ENCODE assay signal across 8 cellular contexts in the genomic region with DNA sequence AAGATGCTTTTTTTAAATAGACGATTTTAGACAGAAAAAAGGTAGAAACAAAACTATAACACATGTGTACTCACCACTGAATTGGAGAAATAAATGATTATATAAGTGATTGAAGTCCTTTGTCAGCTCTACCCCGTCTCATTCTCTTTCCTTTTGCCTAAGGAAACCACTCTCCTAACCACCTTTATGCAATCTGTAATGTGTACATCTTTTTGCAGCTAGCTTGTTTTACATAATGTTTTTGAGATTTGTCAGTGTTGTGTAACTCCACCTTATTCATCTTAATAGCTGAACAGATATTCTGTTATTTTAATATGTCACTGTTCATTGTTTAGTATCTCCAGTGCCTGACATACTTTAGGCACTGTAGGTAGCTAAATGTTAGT. TPM values are rescaled to one million over a fixed set of nuclear protein-coding genes. Genes with fewer than 3 reads are reported as not detected.
DNase-seq lines count a peak whose midpoint lies in the region; ATAC-seq and TF ChIP-seq lines count a peak whose summit lies in the region.

No MANE protein-coding gene starts in this region.

- no peak for TF ChIP-seq EP300 in sigmoid colon (IDR thresholded peaks at IDR 0.05)

- H3K4me3 ChIP-seq in H7 (ENCODE audit: insufficient read depth, low read depth, low read length) = peak overlapping the region; percentile 76
- H3K4me3 ChIP-seq in fibroblast of pulmonary artery (replicated peaks; ENCODE audit: low read depth, low read length) = peak overlapping the region; percentile 82
- H3K4me3 ChIP-seq in sigmoid colon = peak overlapping the region; percentile 62 to 81 (median 72)

- peak overlapping the region; percentile 82 to 94 (median 88) for H3K27ac ChIP-seq in sigmoid colon

- DNase-seq in H7 (no peak), SKM-1 treated with dmso at 0.1 percent for 144 hours (lab: John Stamatoyannopoulos, UW; ENCODE audit: unreplicated experiment) (peak; percentile 32), fibroblast of pulmonary artery (ENCODE audit: low read depth) (peak; percentile 37), sigmoid colon (no peak), CD1c-positive myeloid dendritic cell (ENCODE audit: extremely low spot score) (no peak), mesenteric fat pad (ENCODE audit: low spot score) (no peak)

- H3K27me3 ChIP-seq in H7 (ENCODE audit: control insufficient read depth, insufficient read depth, low read length) = no peaks in the 10 kb centered on the region
- no peaks in the 10 kb centered on the region for H3K27me3 ChIP-seq in sigmoid colon

- TF ChIP-seq POLR2A in sigmoid colon (IDR thresholded peaks at IDR 0.05) = no peak

- ATAC-seq in GM21367 (IDR thresholded peaks at IDR 0.05; ENCODE audit: unreplicated experiment) = no peak
- ATAC-seq in HG03280 (IDR thresholded peaks at IDR 0.05; ENCODE audit: unreplicated experiment) = no peak

- intact Hi-C loops in sigmoid colon (cut with DNase I) = loop anchor here (2.0 kb wide), 1 partner anchor 28 kb away; the partner anchor contains the start of gene FBXL5

- TF ChIP-seq CTCF in fibroblast of pulmonary artery (IDR thresholded peaks at IDR 0.05; ENCODE audit: low read length, missing control alignments) (no peak), sigmoid colon (IDR thresholded peaks at IDR 0.05) (no peak)

- peaks cover 0 to 28% (median 19%) of the 10 kb centered on the region in 4 donors for H3K4me1 ChIP-seq in sigmoid colon

- H3K9me3 ChIP-seq in sigmoid colon = no peaks in the 10 kb centered on the region

- no peaks in the 10 kb centered on the region; the same call in 1 of the 2 replicates for H3K36me3 ChIP-seq in H7 (replicated peaks; ENCODE audit: control insufficient read depth, insufficient read depth, low read length)
- H3K36me3 ChIP-seq in sigmoid colon = peaks cover 0 to 24% (median 3%) of the 10 kb centered on the region in 4 donors

- WGBS in sigmoid colon, 2 donors = 0 to 2% methylated on average over 2 of the region's 2 CpGs

RNA-seq across cellular contexts. Expression of gene FAM200B, which starts 0.7 kb away (rescaled TPM):
- 39.5 and 61.0 TPM in 2 replicates for total RNA-seq in H7 (2014; rRNA removed; shearing (Covaris generic))
- 100 to 1,000 TPM in 1 of 4 donors, 10 to 100 TPM in 3; 45.1 to 105 (median 72.2) TPM for total RNA-seq in sigmoid colon
- polyA plus RNA-seq in sigmoid colon = 100 to 1,000 TPM in 1 of 3 donors, 10 to 100 TPM in 2; 36.4 to 101 (median 88.9) TPM
- 32.9 TPM for total RNA-seq in mesenteric fat pad

RNA-seq across cellular contexts. Expression of gene BST1, which starts 20.5 kb away (rescaled TPM):
- total RNA-seq in H7 (2014; rRNA removed; shearing (Covaris generic)) = 0.80 and 1.00 TPM in 2 replicates
- total RNA-seq in sigmoid colon (10 to 100 TPM in 1 of 4 donors, 1 to 10 TPM in 3; 5.3 to 11.8 (median 6.6) TPM), mesenteric fat pad (21.8 TPM)
- polyA plus RNA-seq in sigmoid colon = 1 to 10 TPM; 4.8 to 7.4 (median 5.3) TPM

RNA-seq across cellular contexts. Expression of gene FBXL5, which starts 27.2 kb away (rescaled TPM):
- 80.8 and 91.6 TPM in 2 replicates for total RNA-seq in H7 (2014; rRNA removed; shearing (Covaris generic))
- 100 to 1,000 TPM; 134 to 271 (median 202) TPM for total RNA-seq in sigmoid colon
- 10 to 100 TPM; 32.9 to 48.0 (median 37.0) TPM for polyA plus RNA-seq in sigmoid colon
- 124 TPM for total RNA-seq in mesenteric fat pad

Comparison
In these comparisons a context has a peak if more than half of its experiments do, and no peak if none do; other contexts are left out.
1. DNase-seq: peak in SKM-1 treated with dmso at 0.1 percent for 144 hours (single experiment) and fibroblast of pulmonary artery (single experiment); none in H7 (single experiment), sigmoid colon (single experiment), CD1c-positive myeloid dendritic cell (single experiment) and mesenteric fat pad (single experiment).
2. Peak in every context shown above with its lines, with median percentiles within 50 percentile points of each other: H3K4me3 ChIP-seq.